23 cellular contexts compared by ENCODE assay signal in genomic region chr22:43720718-43721117, GRCh38.
DNase-seq lines count a peak whose midpoint lies in the region; ATAC-seq and TF ChIP-seq lines count a peak whose summit lies in the region.
"Had no signal": no experiment of that assay in that cellular context is flagged by ENCODE, and none has a peak within 500 bp of the region (broad histone marks: within the 10 kb centered on the region; RNA-seq: fewer than 3 reads in every experiment).

No MANE protein-coding gene starts in this region.

- no peaks in the 10 kb centered on the region for H3K27me3 ChIP-seq in BLaER1 treated with 17β-estradiol and CSF1 and Interleukin-3, amounts not matched to agents 10 nM and 100 nM
- no peaks in the 10 kb centered on the region for H3K27me3 ChIP-seq in Karpas-422 (ENCODE audit: low read length)
- H3K27me3 ChIP-seq in smooth muscle cell (ENCODE audit: low read depth) = no peaks in the 10 kb centered on the region

- H3K4me1 ChIP-seq in BLaER1 treated with 17β-estradiol and CSF1 and Interleukin-3, amounts not matched to agents 10 nM and 100 nM = peaks cover 6 to 60% (median 23%) of the 10 kb centered on the region in 10 experiments; a peak in 19 of 20 replicates
- H3K4me1 ChIP-seq in Karpas-422 (ENCODE audit: low read length) (no peaks in the 10 kb centered on the region), smooth muscle cell (ENCODE audit: low read depth) (no peaks in the 10 kb centered on the region)
- H3K4me1 ChIP-seq: A549, HAP-1, SJSA1 had no signal

- H3K4me3 Mint-ChIP-seq in activated naive CD8-positive, alpha-beta T cell treated with anti-CD3 and anti-CD28 coated beads, Interleukin-2, amount 50 U/mL, for 24 hours = no peak overlapping the region

- no peaks in the 10 kb centered on the region for H3K36me3 ChIP-seq in BLaER1 treated with 17β-estradiol and CSF1 and Interleukin-3, amounts not matched to agents 10 nM and 100 nM
- no peaks in the 10 kb centered on the region for H3K36me3 ChIP-seq in Karpas-422 (ENCODE audit: insufficient read depth, low read length)
- H3K36me3 ChIP-seq in smooth muscle cell (ENCODE audit: low read depth) = no peaks in the 10 kb centered on the region
- H3K36me3 ChIP-seq: HAP-1, SJSA1 had no signal

- H4K20me1 ChIP-seq in BLaER1 treated with 17β-estradiol and CSF1 and Interleukin-3, amounts not matched to agents 10 nM and 100 nM = no peaks in the 10 kb centered on the region
- no peaks in the 10 kb centered on the region for H4K20me1 ChIP-seq in Karpas-422 (ENCODE audit: insufficient read depth, low read depth, low read length)
- no peaks in the 10 kb centered on the region for H4K20me1 ChIP-seq in smooth muscle cell (ENCODE audit: low read depth)

- ATAC-seq in activated naive CD4-positive, alpha-beta T cell treated with anti-CD3 and anti-CD28 coated beads, Interleukin-2, amount 50 U/mL, for 72 hours = no peak
- no peak for ATAC-seq in HG03520 (IDR thresholded peaks at IDR 0.05; ENCODE audit: unreplicated experiment)
- ATAC-seq in activated naive CD8-positive, alpha-beta T cell treated with anti-CD3 and anti-CD28 coated beads, Interleukin-2, amount 50 U/mL, for 24 hours = no peak
- ATAC-seq: A549 had no signal

- no peak for TF ChIP-seq CTCF in smooth muscle cell (IDR thresholded peaks at IDR 0.05; ENCODE audit: borderline replicate concordance, insufficient read depth, poor library complexity, severe bottlenecking)

- peak overlapping the region in 5 of 11 experiments; percentile 20 to 57 (median 44); a peak in 10 of 22 replicates for H3K27ac ChIP-seq in BLaER1 treated with 17β-estradiol and CSF1 and Interleukin-3, amounts not matched to agents 10 nM and 100 nM
- H3K27ac ChIP-seq in Karpas-422 (ENCODE audit: low read length) (no peak overlapping the region), smooth muscle cell (ENCODE audit: low read depth) (no peak overlapping the region)
- H3K27ac ChIP-seq: A549, RWPE1, SJSA1 had no signal

- H3K4me2 ChIP-seq in BLaER1 treated with 17β-estradiol and CSF1 and Interleukin-3, amounts not matched to agents 10 nM and 100 nM = peak overlapping the region in 10 of 11 experiments; percentile 22 to 83 (median 54); a peak in 17 of 22 replicates
- H3K4me2 ChIP-seq in Karpas-422 (ENCODE audit: low read depth, low read length, poor library complexity, severe bottlenecking) (no peak overlapping the region), smooth muscle cell (no peak overlapping the region)
- H3K4me2 ChIP-seq: A549 had no signal

- 92% methylated on average over 1 of the region's 1 CpG for WGBS in smooth muscle cell (ENCODE audit: low lambda C conversion rate)

- H2AFZ ChIP-seq in Karpas-422 (ENCODE audit: low read length) = no peak overlapping the region
- H2AFZ ChIP-seq in smooth muscle cell (ENCODE audit: low read depth) = no peak overlapping the region

- peaks cover 5% of the 10 kb centered on the region for H3K27me3 Mint-ChIP-seq in activated naive CD8-positive, alpha-beta T cell treated with anti-CD3 and anti-CD28 coated beads, Interleukin-2, amount 50 U/mL, for 24 hours

- H3F3A ChIP-seq in smooth muscle cell (ENCODE audit: low read depth) = peaks cover 3% of the 10 kb centered on the region

- no peak overlapping the region for H3K27ac Mint-ChIP-seq in activated naive CD4-positive, alpha-beta T cell treated with anti-CD3 and anti-CD28 coated beads, Interleukin-2, amount 50 U/mL, for 72 hours
- no peak overlapping the region for H3K27ac Mint-ChIP-seq in activated naive CD8-positive, alpha-beta T cell treated with anti-CD3 and anti-CD28 coated beads, Interleukin-2, amount 50 U/mL, for 24 hours

- no peaks in the 10 kb centered on the region for H3K36me3 Mint-ChIP-seq in activated naive CD4-positive, alpha-beta T cell treated with anti-CD3 and anti-CD28 coated beads, Interleukin-2, amount 50 U/mL, for 72 hours
- H3K36me3 Mint-ChIP-seq in activated naive CD8-positive, alpha-beta T cell treated with anti-CD3 and anti-CD28 coated beads, Interleukin-2, amount 50 U/mL, for 24 hours (ENCODE audit: low read depth) = no peaks in the 10 kb centered on the region
- H3K36me3 Mint-ChIP-seq: CD14-positive monocyte had no signal

- no peak overlapping the region for H3K4me3 ChIP-seq in BLaER1 treated with 17β-estradiol and CSF1 and Interleukin-3, amounts not matched to agents 10 nM and 100 nM
- H3K4me3 ChIP-seq in Karpas-422 (ENCODE audit: low read length) = no peak overlapping the region
- H3K4me3 ChIP-seq in smooth muscle cell = no peak overlapping the region
- H3K4me3 ChIP-seq: A549, HAP-1, SJSA1 had no signal

- peak overlapping the region in 1 of 11 experiments; percentile 46; a peak in 1 of 22 replicates for H3K9ac ChIP-seq in BLaER1 treated with 17β-estradiol and CSF1 and Interleukin-3, amounts not matched to agents 10 nM and 100 nM
- no peak overlapping the region for H3K9ac ChIP-seq in Karpas-422 (ENCODE audit: low read length)
- no peak overlapping the region for H3K9ac ChIP-seq in smooth muscle cell (ENCODE audit: low read depth)

- peak; percentile 50 for DNase-seq in Karpas-422
- DNase-seq in NOMO-1 treated with dmso at 0.1 percent for 144 hours (lab: John Stamatoyannopoulos, UW; ENCODE audit: unreplicated experiment) = peak; percentile 51
- DNase-seq in medulla oblongata (ENCODE audit: extremely low spot score) = peak; percentile 12
- DNase-seq in activated naive CD4-positive, alpha-beta T cell treated with anti-CD3 and anti-CD28 coated beads, Interleukin-2, amount 50 U/mL, for 72 hours (ENCODE audit: low spot score in 2 of 2) = no peak
- DNase-seq in activated naive CD8-positive, alpha-beta T cell treated with anti-CD3 and anti-CD28 coated beads, Interleukin-2, amount 50 U/mL, for 24 hours = no peak
- DNase-seq in smooth muscle cell (lab: John Stamatoyannopoulos, UW; ENCODE audit: unreplicated experiment) = no peak
- DNase-seq: COR-L47, DMS153, EL, IMR-90, Kasumi-1, NCI-H1417 treated with DMSO at 0.1 percent for 48 hours, NCI-H2029 treated with DMSO at 0.1 percent for 48 hours, NCI-H2171 treated with DMSO at 0.1 percent for 48 hours, NCI-H82, OCI-M1 had no signal

- H3K9me3 Mint-ChIP-seq in activated naive CD4-positive, alpha-beta T cell treated with anti-CD3 and anti-CD28 coated beads, Interleukin-2, amount 50 U/mL, for 72 hours = no peaks in the 10 kb centered on the region
- no peaks in the 10 kb centered on the region for H3K9me3 Mint-ChIP-seq in activated naive CD8-positive, alpha-beta T cell treated with anti-CD3 and anti-CD28 coated beads, Interleukin-2, amount 50 U/mL, for 24 hours

- no peaks in the 10 kb centered on the region for H3K9me3 ChIP-seq in BLaER1 treated with 17β-estradiol and CSF1 and Interleukin-3, amounts not matched to agents 10 nM and 100 nM (replicated peaks in 1 of 11)
- no peaks in the 10 kb centered on the region for H3K9me3 ChIP-seq in Karpas-422 (ENCODE audit: low read length)
- no peaks in the 10 kb centered on the region for H3K9me3 ChIP-seq in smooth muscle cell (replicated peaks; ENCODE audit: low read depth)
- H3K9me3 ChIP-seq: A549, HAP-1, SJSA1 had no signal

- H3K79me2 ChIP-seq in Karpas-422 (ENCODE audit: low read length) (no peaks in the 10 kb centered on the region), smooth muscle cell (ENCODE audit: low read depth) (no peaks in the 10 kb centered on the region)

- H3K9me2 ChIP-seq in Karpas-422 (replicated peaks; ENCODE audit: insufficient read depth, low read length) = no peaks in the 10 kb centered on the region

- no peaks in the 10 kb centered on the region for H3K4me1 Mint-ChIP-seq in activated naive CD8-positive, alpha-beta T cell treated with anti-CD3 and anti-CD28 coated beads, Interleukin-2, amount 50 U/mL, for 24 hours

Comparison
In these comparisons a context has a peak if more than half of its experiments do, and no peak if none do; other contexts are left out.
1. H3K4me2 ChIP-seq: peak in BLaER1 treated with 17β-estradiol and CSF1 and Interleukin-3, amounts not matched to agents 10 nM and 100 nM (10 of 11); none in Karpas-422 (single experiment) and smooth muscle cell (single experiment).
2. DNase-seq: peak in Karpas-422 (single experiment), NOMO-1 treated with dmso at 0.1 percent for 144 hours (single experiment) and medulla oblongata (single experiment); none in activated naive CD4-positive, alpha-beta T cell treated with anti-CD3 and anti-CD28 coated beads, Interleukin-2, amount 50 U/mL, for 72 hours (0 of 2), activated naive CD8-positive, alpha-beta T cell treated with anti-CD3 and anti-CD28 coated beads, Interleukin-2, amount 50 U/mL, for 24 hours (single experiment) and smooth muscle cell (single experiment).